In the genomic region with DNA sequence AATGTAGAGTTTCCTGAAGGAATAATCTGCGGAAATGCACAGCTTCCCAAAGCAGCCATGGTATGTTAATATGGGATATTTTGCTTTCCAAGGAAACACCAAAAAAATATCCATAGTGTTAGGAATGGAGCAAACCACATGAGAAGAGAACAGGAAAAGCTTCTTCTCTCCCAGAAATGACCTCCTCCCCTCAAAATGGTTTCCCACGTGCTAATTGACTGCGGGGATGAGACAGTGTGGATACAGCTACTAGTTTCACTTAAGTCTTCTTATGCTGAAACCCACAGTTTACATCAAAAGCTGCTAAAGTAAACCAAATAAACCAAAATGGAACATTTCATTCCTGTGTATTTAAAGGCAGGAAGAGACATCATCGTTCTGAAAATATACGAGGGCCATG, we compare ENCODE assay signal across 13 cellular contexts.
DNase-seq lines count a peak whose midpoint lies in the region; ATAC-seq and TF ChIP-seq lines count a peak whose summit lies in the region.
"Had no signal": no experiment of that assay in that cellular context is flagged by ENCODE, and none has a peak within 500 bp of the region (broad histone marks: within the 10 kb centered on the region; RNA-seq: fewer than 3 reads in every experiment).

No MANE protein-coding gene starts in this region.

- peak; percentile 7 to 10 for ATAC-seq in activated T-cell treated with anti-CD3 and anti-CD28 coated beads, Interleukin-2, amount 50 U/mL, for 4 hours
- peak; percentile 14 to 27 for ATAC-seq in activated naive CD4-positive, alpha-beta T cell treated with anti-CD3 and anti-CD28 coated beads, Interleukin-2, amount 50 U/mL, for 72 hours
- no peak for ATAC-seq in stimulated activated memory B cell treated with anti-CD40 and anti-IgM and Interleukin-4, amounts not matched to agents 10 μg/mL and 1 μg/mL and 100 μg/mL, for 72 hours
- no peak for ATAC-seq in GM21723 (IDR thresholded peaks at IDR 0.05; ENCODE audit: unreplicated experiment)

- no peaks in the 10 kb centered on the region for H3K9me3 Mint-ChIP-seq in activated T-cell treated with anti-CD3 and anti-CD28 coated beads, Interleukin-2, amount 50 U/mL, for 4 hours
- H3K9me3 Mint-ChIP-seq in activated naive CD4-positive, alpha-beta T cell treated with anti-CD3 and anti-CD28 coated beads, Interleukin-2, amount 50 U/mL, for 72 hours, result peaks cover 0 to 2% of the 10 kb centered on the region in 2 donors
- no peaks in the 10 kb centered on the region for H3K9me3 Mint-ChIP-seq in stimulated activated memory B cell treated with anti-CD40 and anti-IgM and Interleukin-4, amounts not matched to agents 10 μg/mL and 1 μg/mL and 100 μg/mL, for 72 hours

- no peak overlapping the region for H3K4me3 ChIP-seq in fibroblast of villous mesenchyme (ENCODE audit: low read depth, low read length)
- H3K4me3 ChIP-seq: thoracic aorta had no signal

- peak overlapping the region; percentile 65 for H3K4me3 Mint-ChIP-seq in activated T-cell treated with anti-CD3 and anti-CD28 coated beads, Interleukin-2, amount 50 U/mL, for 4 hours
- no peak overlapping the region for H3K4me3 Mint-ChIP-seq in stimulated activated memory B cell treated with anti-CD40 and anti-IgM and Interleukin-4, amounts not matched to agents 10 μg/mL and 1 μg/mL and 100 μg/mL, for 72 hours

- no peak for TF ChIP-seq CTCF in fibroblast of villous mesenchyme (IDR thresholded peaks at IDR 0.05; ENCODE audit: insufficient read depth, low read depth, low read length)

- H3K4me1 Mint-ChIP-seq in activated T-cell treated with anti-CD3 and anti-CD28 coated beads, Interleukin-2, amount 50 U/mL, for 4 hours (ENCODE audit: low read depth), result peaks cover 95% of the 10 kb centered on the region
- H3K4me1 Mint-ChIP-seq in stimulated activated memory B cell treated with anti-CD40 and anti-IgM and Interleukin-4, amounts not matched to agents 10 μg/mL and 1 μg/mL and 100 μg/mL, for 72 hours, result peaks cover 68% of the 10 kb centered on the region

- peaks cover 57% of the 10 kb centered on the region for H3K36me3 Mint-ChIP-seq in activated T-cell treated with anti-CD3 and anti-CD28 coated beads, Interleukin-2, amount 50 U/mL, for 4 hours (ENCODE audit: insufficient read depth)
- peaks cover 5 to 20% of the 10 kb centered on the region in 2 donors for H3K36me3 Mint-ChIP-seq in activated naive CD4-positive, alpha-beta T cell treated with anti-CD3 and anti-CD28 coated beads, Interleukin-2, amount 50 U/mL, for 72 hours
- H3K36me3 Mint-ChIP-seq in stimulated activated memory B cell treated with anti-CD40 and anti-IgM and Interleukin-4, amounts not matched to agents 10 μg/mL and 1 μg/mL and 100 μg/mL, for 72 hours, result peaks cover 36% of the 10 kb centered on the region

- no peak for DNase-seq in activated T-cell treated with anti-CD3 and anti-CD28 coated beads, Interleukin-2, amount 50 U/mL, for 4 hours
- DNase-seq in activated T-cell treated with anti-CD3 and anti-CD28 coated beads, Interleukin-2, amount 50 U/mL, for 48 hours, result no peak
- no peak for DNase-seq in activated naive CD4-positive, alpha-beta T cell treated with anti-CD3 and anti-CD28 coated beads, Interleukin-2, amount 50 U/mL, for 72 hours (ENCODE audit: low spot score in 2 of 2)
- DNase-seq in fibroblast of villous mesenchyme (ENCODE audit: low read depth) (peak; percentile 98), NCI-H146 treated with DMSO at 0.1 percent for 48 hours (lab: John Stamatoyannopoulos, UW; ENCODE audit: unreplicated experiment) (no peak), NCI-H2196 treated with DMSO at 0.1 percent for 48 hours (lab: John Stamatoyannopoulos, UW; ENCODE audit: unreplicated experiment) (no peak)
- DNase-seq: ACHN; NCI-H526; SK-N-SH; stimulated activated CD4-positive, alpha-beta T cell treated with anti-CD3 and anti-CD28 coated beads, Interleukin-2, amount 100 ng/mL, for 48 hours had no signal

- H3K27me3 Mint-ChIP-seq in activated T-cell treated with anti-CD3 and anti-CD28 coated beads, Interleukin-2, amount 50 U/mL, for 4 hours (ENCODE audit: low read depth), result no peaks in the 10 kb centered on the region
- no peaks in the 10 kb centered on the region for H3K27me3 Mint-ChIP-seq in stimulated activated memory B cell treated with anti-CD40 and anti-IgM and Interleukin-4, amounts not matched to agents 10 μg/mL and 1 μg/mL and 100 μg/mL, for 72 hours

- H3K27ac Mint-ChIP-seq in activated naive CD4-positive, alpha-beta T cell treated with anti-CD3 and anti-CD28 coated beads, Interleukin-2, amount 50 U/mL, for 72 hours, result peak overlapping the region; percentile 96
- peak overlapping the region; percentile 94 for H3K27ac Mint-ChIP-seq in stimulated activated memory B cell treated with anti-CD40 and anti-IgM and Interleukin-4, amounts not matched to agents 10 μg/mL and 1 μg/mL and 100 μg/mL, for 72 hours

Comparison
In these comparisons a context has a peak if more than half of its experiments do, and no peak if none do; other contexts are left out.
1. ATAC-seq: peak in activated T-cell treated with anti-CD3 and anti-CD28 coated beads, Interleukin-2, amount 50 U/mL, for 4 hours (2 of 2) and activated naive CD4-positive, alpha-beta T cell treated with anti-CD3 and anti-CD28 coated beads, Interleukin-2, amount 50 U/mL, for 72 hours (2 of 2); none in stimulated activated memory B cell treated with anti-CD40 and anti-IgM and Interleukin-4, amounts not matched to agents 10 μg/mL and 1 μg/mL and 100 μg/mL, for 72 hours (single experiment) and GM21723 (single experiment).